Comparison of ENCODE assay signal across 30 cellular contexts in the genomic region with DNA sequence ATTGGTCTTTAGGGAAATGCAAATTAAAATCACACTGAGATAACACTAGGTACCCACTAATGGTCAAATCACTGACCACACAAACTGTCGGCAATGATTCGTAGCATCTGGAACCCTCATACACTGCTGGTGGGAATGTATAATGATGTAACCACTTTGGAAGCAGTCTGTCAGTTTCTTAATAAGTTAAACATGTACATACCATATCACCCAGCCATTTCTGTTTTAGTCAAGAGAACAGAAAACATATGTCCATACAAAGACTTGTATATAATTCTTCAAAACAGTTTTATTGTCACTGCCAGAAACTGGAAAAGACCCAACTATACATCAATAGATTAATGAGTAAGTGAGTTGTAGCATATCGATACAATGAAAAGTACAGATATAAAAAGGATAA.
"Had no signal": no experiment of that assay in that cellular context is flagged by ENCODE, and none has a peak within 500 bp of the region (broad histone marks: within the 10 kb centered on the region; RNA-seq: fewer than 3 reads in every experiment).

No MANE protein-coding gene starts in this region.

- DNase-seq: hippocampal formation; kidney glomerular epithelial cell; left colon; left ventricle myocardium inferior; mesendoderm; naive B cell; nucleus accumbens; pancreas; posterior cingulate gyrus; retina; right cardiac atrium; sigmoid colon; small intestine; stimulated activated CD4-positive, alpha-beta T cell treated with anti-CD3 and anti-CD28 coated beads, Interleukin-1b, Interleukin-23, amount 100 ng/mL, for 48 hours; stimulated activated CD4-positive, alpha-beta T cell treated with anti-CD3 and anti-CD28 coated beads, Interleukin-2, amount 100 ng/mL, for 48 hours; stimulated activated CD4-positive, alpha-beta T cell treated with anti-CD3 and anti-CD28 coated beads, Interleukin-4, amount 100 ng/mL, for 4 hours; stimulated activated CD8-positive, alpha-beta memory T cell treated with anti-CD3 and anti-CD28 coated beads, Interleukin-4, amount 100 ng/mL, for 48 hours; stimulated activated naive CD4-positive, alpha-beta T cell treated with Interleukin-2 at 50 U/mL for 16 hours; stimulated activated naive CD8-positive, alpha-beta T cell treated with anti-CD3 and anti-CD28 coated beads, Interleukin-15, amount 100 ng/mL, for 72 hours; substantia nigra; uterus had no signal

- H3K27me3 ChIP-seq: pancreas, sigmoid colon, tibial nerve, uterus had no signal

- FAIRE-seq: keratinocyte, pancreas, small intestine had no signal

- H3K27me3 Mint-ChIP-seq: naive B cell; natural killer cell treated with Interleukin-12 subunit alpha and Interleukin-12 subunit beta and Interleukin-15 and Interleukin-18, amount 100 ng/mL, for 72 hours; stimulated activated memory B cell treated with anti-CD40 and anti-IgM and Interleukin-4, amounts not matched to agents 10 μg/mL and 1 μg/mL and 100 μg/mL, for 72 hours; stimulated activated naive CD8-positive, alpha-beta T cell treated with anti-CD3 and anti-CD28 coated beads, Interleukin-15, amount 100 ng/mL, for 72 hours had no signal

- H3K4me1 Mint-ChIP-seq: naive B cell; neural crest cell; stimulated activated memory B cell treated with anti-CD40 and anti-IgM and Interleukin-4, amounts not matched to agents 10 μg/mL and 1 μg/mL and 100 μg/mL, for 72 hours; stimulated activated naive CD8-positive, alpha-beta T cell treated with anti-CD3 and anti-CD28 coated beads, Interleukin-15, amount 100 ng/mL, for 72 hours had no signal

- H3K27ac Mint-ChIP-seq: mesothelial cell of epicardium; naive B cell; natural killer cell treated with Interleukin-12 subunit alpha and Interleukin-12 subunit beta and Interleukin-15 and Interleukin-18, amount 100 ng/mL, for 72 hours; stimulated activated memory B cell treated with anti-CD40 and anti-IgM and Interleukin-4, amounts not matched to agents 10 μg/mL and 1 μg/mL and 100 μg/mL, for 72 hours; stimulated activated naive CD8-positive, alpha-beta T cell treated with anti-CD3 and anti-CD28 coated beads, Interleukin-15, amount 100 ng/mL, for 72 hours; type B pancreatic cell had no signal

- H3K4me1 ChIP-seq: left ventricle myocardium inferior, pancreas, prostate gland, tibial nerve, uterus had no signal

- H3K4me3 ChIP-seq: left ventricle myocardium inferior, lung, pancreas, prostate gland, sigmoid colon, tibial nerve, uterus had no signal

- H3K36me3 ChIP-seq: left ventricle myocardium inferior, pancreas, prostate gland, sigmoid colon, tibial nerve, uterus had no signal

- H3K36me3 Mint-ChIP-seq: mesothelial cell of epicardium; naive B cell; natural killer cell treated with Interleukin-12 subunit alpha and Interleukin-12 subunit beta and Interleukin-15 and Interleukin-18, amount 100 ng/mL, for 72 hours; stimulated activated memory B cell treated with anti-CD40 and anti-IgM and Interleukin-4, amounts not matched to agents 10 μg/mL and 1 μg/mL and 100 μg/mL, for 72 hours; type B pancreatic cell had no signal

- H3K9me3 ChIP-seq: pancreas, prostate gland, sigmoid colon, uterus had no signal

- H3K9me3 Mint-ChIP-seq: neural crest cell; stimulated activated memory B cell treated with anti-CD40 and anti-IgM and Interleukin-4, amounts not matched to agents 10 μg/mL and 1 μg/mL and 100 μg/mL, for 72 hours; stimulated activated naive CD8-positive, alpha-beta T cell treated with anti-CD3 and anti-CD28 coated beads, Interleukin-15, amount 100 ng/mL, for 72 hours; type B pancreatic cell had no signal

- ATAC-seq: left colon; natural killer cell treated with Interleukin-12 subunit alpha and Interleukin-12 subunit beta and Interleukin-15 and Interleukin-18, amount 100 ng/mL, for 72 hours; pancreas; right cardiac atrium; stimulated activated memory B cell treated with anti-CD40 and anti-IgM and Interleukin-4, amounts not matched to agents 10 μg/mL and 1 μg/mL and 100 μg/mL, for 72 hours; stimulated activated naive CD8-positive, alpha-beta T cell treated with anti-CD3 and anti-CD28 coated beads, Interleukin-15, amount 100 ng/mL, for 72 hours had no signal

- H3K27ac ChIP-seq: left ventricle myocardium inferior, pancreas, prostate gland, sigmoid colon, tibial nerve, uterus had no signal

- H3K4me3 Mint-ChIP-seq: mesothelial cell of epicardium; naive B cell; natural killer cell treated with Interleukin-12 subunit alpha and Interleukin-12 subunit beta and Interleukin-15 and Interleukin-18, amount 100 ng/mL, for 72 hours; neural crest cell; stimulated activated memory B cell treated with anti-CD40 and anti-IgM and Interleukin-4, amounts not matched to agents 10 μg/mL and 1 μg/mL and 100 μg/mL, for 72 hours; stimulated activated naive CD8-positive, alpha-beta T cell treated with anti-CD3 and anti-CD28 coated beads, Interleukin-15, amount 100 ng/mL, for 72 hours; type B pancreatic cell had no signal
